ENCODE assay signal across 22 cellular contexts in genomic region chr3:176149567-176149966, GRCh38.
"Had no signal": no experiment of that assay in that cellular context is flagged by ENCODE, and none has a peak within 500 bp of the region (broad histone marks: within the 10 kb centered on the region; RNA-seq: fewer than 3 reads in every experiment).

No MANE protein-coding gene starts in this region.

- H3K4me1 ChIP-seq: SJSA1 had no signal

- ATAC-seq: Panc1, PC-3, Right ventricle myocardium inferior had no signal

- H3K4me3 ChIP-seq: SJSA1, SK-N-MC had no signal

- H3K27me3 ChIP-seq: SJSA1 had no signal

- H3K9me3 ChIP-seq: SJSA1 had no signal

- H3K27ac ChIP-seq: HL-60, SJSA1, SK-N-MC had no signal

- H3K36me3 ChIP-seq: SJSA1 had no signal

- DNase-seq: KBM-7, MV-4-11, NCI-H1048, NCI-H1105, NCI-H1417, NCI-H1436 treated with DMSO at 0.1 percent for 48 hours, NCI-H1694, NCI-H187 treated with DMSO at 0.1 percent for 48 hours, NCI-H2029 treated with DMSO at 0.1 percent for 48 hours, NCI-H2171 treated with DMSO at 0.1 percent for 48 hours, NCI-H345, NCI-H446 treated with DMSO at 0.1 percent for 48 hours, NCI-H510A treated with DMSO at 0.1 percent for 48 hours, NCI-H774, PC-3, SHP77 treated with DMSO at 0.1 percent for 48 hours had no signal

- FAIRE-seq: HTR-8/SVneo had no signal
